1 cellular context compared by ENCODE assay signal in genomic region chr17:17146791-17147406, GRCh38.
TF ChIP-seq lines count a peak whose summit lies in the region.

No MANE protein-coding gene starts in this region.

TF ChIP-seq in H1, 55 proteins besides CTCF, POLR2A, EP300 and RAD21:
- TF ChIP-seq KDM4A (IDR thresholded peaks at IDR 0.05; ENCODE audit: low read depth, low read length, severe bottlenecking): no peak
- TF ChIP-seq MAX (IDR thresholded peaks at IDR 0.05): peak; percentile 85
